In the genomic region with DNA sequence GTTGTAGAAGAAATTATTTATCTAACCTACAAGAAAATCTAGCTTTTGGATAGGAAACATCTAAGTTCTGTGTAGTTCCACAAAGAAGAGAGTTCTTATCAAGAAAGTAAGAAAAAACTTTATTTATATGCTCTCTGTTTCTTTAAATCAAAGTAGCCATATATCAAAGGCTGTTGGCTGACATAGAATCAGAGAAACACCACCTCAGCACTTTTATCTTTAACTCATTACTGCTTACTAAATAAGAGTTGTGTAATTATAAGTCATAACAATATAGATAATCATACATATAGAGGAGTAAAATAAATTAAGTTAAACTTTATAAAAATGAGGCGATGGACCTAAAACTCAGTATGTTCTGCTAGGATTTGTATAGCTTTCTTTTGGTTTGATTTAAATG, we compare ENCODE assay signal across 2 cellular contexts.
TF ChIP-seq lines count a peak whose summit lies in the region.

No MANE protein-coding gene starts in this region.

TF ChIP-seq in HepG2, 621 proteins besides CTCF, POLR2A, EP300 and RAD21:
- peak; percentile 46 to 73 for TF ChIP-seq MAFK (conservative IDR thresholded peaks at IDR 0.05 in 1 of 2, IDR thresholded peaks at IDR 0.05 in 1 of 2; ENCODE audit: low read length in 2 of 2)
- TF ChIP-seq MLLT10 (CRISPR knock-in tag; IDR thresholded peaks at IDR 0.05) = no peak
- TF ChIP-seq ZC3H13 (CRISPR knock-in tag; IDR thresholded peaks at IDR 0.05) = no peak
- TF ChIP-seq MAFF (IDR thresholded peaks at IDR 0.05; ENCODE audit: low read depth, low read length) = peak; percentile 53; the same call in 1 of the 2 replicates

TF ChIP-seq in IMR-90, 13 proteins besides CTCF, POLR2A, EP300 and RAD21:
- TF ChIP-seq CEBPB (IDR thresholded peaks at IDR 0.05; ENCODE audit: low read depth, low read length) (no peak), MAFK (IDR thresholded peaks at IDR 0.05; ENCODE audit: low read depth, low read length) (peak; percentile 67), MXI1 (IDR thresholded peaks at IDR 0.05; ENCODE audit: borderline replicate concordance, low read depth, low read length) (no peak), MAZ (IDR thresholded peaks at IDR 0.05; ENCODE audit: borderline replicate concordance, low read depth, low read length) (no peak)
